ENCODE assay signal across 1 cellular context in the genomic region with DNA sequence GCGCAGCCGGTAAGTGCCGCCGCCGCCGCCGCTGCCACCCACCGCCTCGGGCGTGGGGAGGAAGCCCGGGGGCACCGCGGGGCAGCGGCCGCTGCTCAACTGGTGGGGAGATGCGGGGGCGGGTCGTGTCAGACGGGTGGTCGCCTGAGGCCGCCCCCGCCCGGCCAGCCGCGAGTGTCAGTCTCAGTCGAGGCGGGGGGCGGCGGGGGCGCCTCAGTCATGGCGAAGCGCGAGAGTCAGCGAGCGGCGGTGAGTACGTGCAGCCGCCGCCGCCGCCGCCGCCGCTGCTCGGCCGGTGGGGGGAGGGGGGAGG.
TF ChIP-seq lines count a peak whose summit lies in the region.

No MANE protein-coding gene starts in this region.

TF ChIP-seq in GM12878, 131 proteins besides CTCF, POLR2A, EP300 and RAD21 (continued from another document):
- no peak for TF ChIP-seq PKNOX1 (IDR thresholded peaks at IDR 0.05)
